ENCODE assay signal across 16 cellular contexts in genomic region chr2:71605781-71606241, GRCh38.
DNase-seq lines count a peak whose midpoint lies in the region; ATAC-seq, FAIRE-seq and TF ChIP-seq lines count a peak whose summit lies in the region.
"Had no signal": no experiment of that assay in that cellular context is flagged by ENCODE, and none has a peak within 500 bp of the region (broad histone marks: within the 10 kb centered on the region; RNA-seq: fewer than 3 reads in every experiment).

No MANE protein-coding gene starts in this region.

- H3K4me1 Mint-ChIP-seq in H9, result peaks cover 27 to 29% of the 10 kb centered on the region in 2 experiments
- H3K4me1 Mint-ChIP-seq in WTC11, result peaks cover 24% of the 10 kb centered on the region

- no peak overlapping the region for H3K4me3 ChIP-seq in right atrium auricular region
- H3K4me3 ChIP-seq in stomach, result no peak overlapping the region
- H3K4me3 ChIP-seq: HAP-1 had no signal

- H3K4me3 Mint-ChIP-seq in H9, result no peak overlapping the region
- H3K4me3 Mint-ChIP-seq in WTC11, result no peak overlapping the region

- H3K9ac ChIP-seq in H9 (ENCODE audit: extremely low read depth, insufficient read length, low read length), result no peak overlapping the region

- no peak for TF ChIP-seq POLR2A in stomach (IDR thresholded peaks at IDR 0.05)

- no peak overlapping the region for H2BK120ac ChIP-seq in H9 (ENCODE audit: low read depth, low read length, poor library complexity, severe bottlenecking)

- H3K9me3 ChIP-seq in H9 (ENCODE audit: control insufficient read depth, low read depth, low read length), result no peaks in the 10 kb centered on the region
- no peaks in the 10 kb centered on the region for H3K9me3 ChIP-seq in right atrium auricular region
- no peaks in the 10 kb centered on the region for H3K9me3 ChIP-seq in stomach
- H3K9me3 ChIP-seq: HAP-1 had no signal

- no peak overlapping the region for H3K4ac ChIP-seq in H9 (ENCODE audit: low read depth, low read length)

- H3K4me1 ChIP-seq in H9 (ENCODE audit: insufficient read depth, low read length), result peaks cover 8% of the 10 kb centered on the region; the same call in 1 of the 2 replicates
- peaks cover 0 to 38% of the 10 kb centered on the region in 2 donors for H3K4me1 ChIP-seq in right atrium auricular region
- H3K4me1 ChIP-seq in stomach, result peaks cover 0 to 7% (median 0%) of the 10 kb centered on the region in 4 donors
- H3K4me1 ChIP-seq: HAP-1 had no signal

- H3K79me1 ChIP-seq in H9 (ENCODE audit: insufficient read depth, low read depth, low read length, poor library complexity, severe bottlenecking), result no peaks in the 10 kb centered on the region

- no peak overlapping the region for H2AK5ac ChIP-seq in H9 (ENCODE audit: insufficient read length, low read length)

- H3K36me3 ChIP-seq in right atrium auricular region (peaks cover 6% of the 10 kb centered on the region), stomach (peaks cover 0 to 8% (median 0%) of the 10 kb centered on the region in 4 donors)
- H3K36me3 ChIP-seq: HAP-1 had no signal

- no peak for TF ChIP-seq EP300 in stomach (IDR thresholded peaks at IDR 0.05)

- no peak overlapping the region for H3K18ac ChIP-seq in H9 (ENCODE audit: insufficient read length, low read depth, low read length)

- no peak overlapping the region for H3K56ac ChIP-seq in H9 (ENCODE audit: insufficient read length, low read depth, low read length)

- H2BK5ac ChIP-seq in H9 (ENCODE audit: insufficient read length, low read length), result no peak overlapping the region

- H2BK20ac ChIP-seq in H9 (ENCODE audit: low read depth, low read length, poor library complexity, severe bottlenecking), result no peak overlapping the region

- H3K27me3 ChIP-seq in H9 (ENCODE audit: insufficient read depth, low read length) (no peaks in the 10 kb centered on the region), right atrium auricular region (no peaks in the 10 kb centered on the region), stomach (no peaks in the 10 kb centered on the region)

- CTCF ChIA-PET in WTC11 (lab: Charles Lee), result no interaction called here

- POLR2A ChIA-PET in WTC11 (lab: Charles Lee), result no interaction called here

- no peak overlapping the region for H3T11ph ChIP-seq in H9 (ENCODE audit: low read length)

- H3K27ac ChIP-seq in H9 (ENCODE audit: insufficient read length, low read depth, low read length), result no peak overlapping the region
- no peak overlapping the region for H3K27ac ChIP-seq in right atrium auricular region
- H3K27ac ChIP-seq in stomach, result no peak overlapping the region

- H2BK12ac ChIP-seq in H9 (ENCODE audit: insufficient read length, low read depth, low read length), result no peak overlapping the region

- H4K8ac ChIP-seq in H9 (replicated peaks; ENCODE audit: insufficient read length, low read depth, low read length), result no peak overlapping the region

- H3K27ac Mint-ChIP-seq in H9 (no peak overlapping the region), WTC11 (no peak overlapping the region)
- H3K27ac Mint-ChIP-seq: activated T-helper 2 cell treated with anti-CD3 and anti-CD28 coated beads, Interferon-gamma antibody, Interleukin-2, Interleukin-4, amounts not matched to agents 10 μg/mL and 5 μg/mL and 100 μg/mL, durations not matched to agents 14 hours and 24 hours and 36 hours had no signal

- no peak overlapping the region for H2AFZ ChIP-seq in H9 (ENCODE audit: low read length)

- no peaks in the 10 kb centered on the region for H3K23me2 ChIP-seq in H9 (ENCODE audit: insufficient read length, low read depth, low read length, poor library complexity, severe bottlenecking)

- H3K4me2 ChIP-seq in H9 (ENCODE audit: insufficient read depth, insufficient read length, low read length), result no peak overlapping the region

- peak overlapping the region; percentile 36; the same call in 1 of the 2 replicates for H3K14ac ChIP-seq in H9 (ENCODE audit: insufficient read depth, low read length)

- no peaks in the 10 kb centered on the region; a peak in 1 of 5 replicates for H3K9me3 Mint-ChIP-seq in H9
- no peaks in the 10 kb centered on the region for H3K9me3 Mint-ChIP-seq in WTC11
- H3K9me3 Mint-ChIP-seq: activated T-helper 2 cell treated with anti-CD3 and anti-CD28 coated beads, Interferon-gamma antibody, Interleukin-2, Interleukin-4, amounts not matched to agents 10 μg/mL and 5 μg/mL and 100 μg/mL, durations not matched to agents 14 hours and 24 hours and 36 hours had no signal

- H3K27me3 Mint-ChIP-seq in H9 (ENCODE audit: low read depth) (peaks cover 10% of the 10 kb centered on the region), WTC11 (ENCODE audit: low read depth) (0 out of 2 replicates have a peak, but pooled peaks cover 2% of the 10 kb centered on the region)

- intact Hi-C loops in stomach (cut with DNase I; ENCODE audit: low total_unique reads), result no loop called here

- H4K5ac ChIP-seq in H9 (ENCODE audit: insufficient read length, low read depth, low read length), result no peak overlapping the region

- peak; percentile 20 for DNase-seq in H9
- peak; percentile 7 for DNase-seq in WTC11 (ENCODE audit: low spot score)
- DNase-seq in right atrium auricular region (ENCODE audit: low spot score), result peak; percentile 55
- peak; percentile 5 for DNase-seq in stomach
- DNase-seq in MV-4-11 (lab: John Stamatoyannopoulos, UW), result no peak
- DNase-seq in HTR-8/SVneo (ENCODE audit: insufficient read length, low spot score), result no peak
- DNase-seq: activated CD4-positive, alpha-beta T cell treated with anti-CD3 and anti-CD28 coated beads, Interleukin-2, amount 50 U/mL, for 4 hours; DMS79; IMR-90; mammary epithelial cell; NCI-H1092 treated with DMSO at 0.1 percent for 48 hours; stimulated activated CD4-positive, alpha-beta T cell treated with anti-CD3 and anti-CD28 coated beads, Interleukin-4, amount 100 ng/mL, for 4 hours; T-helper 9 cell had no signal

- peaks cover 0 to 2% (median 0%) of the 10 kb centered on the region in 3 experiments; a peak in 1 of 7 replicates for H3K36me3 Mint-ChIP-seq in H9 (ENCODE audit: insufficient read depth in 1 of 3, low read depth in 3 of 3)
- H3K36me3 Mint-ChIP-seq in WTC11, result no peaks in the 10 kb centered on the region

- H4K20me1 ChIP-seq in H9 (ENCODE audit: control insufficient read depth, insufficient read depth, insufficient read length), result no peaks in the 10 kb centered on the region

- WGBS in H9 (ENCODE audit: extremely low coverage, insufficient read length, low lambda C conversion rate), result no CpG with 5 or more reads among the region's 7 CpGs
- 61 to 78% (median 74%) methylated on average over 5 to 7 of the region's 7 CpGs for WGBS in stomach, 5 donors

- no peak for ATAC-seq in WTC11
- ATAC-seq in HG02884 (IDR thresholded peaks at IDR 0.05; ENCODE audit: unreplicated experiment), result no peak

- TF ChIP-seq CTCF in H9 (conservative IDR thresholded peaks at IDR 0.05), result no peak
- no peak for TF ChIP-seq CTCF in WTC11 (IDR thresholded peaks at IDR 0.05)
- TF ChIP-seq CTCF in right atrium auricular region (IDR thresholded peaks at IDR 0.05), result no peak
- TF ChIP-seq CTCF in stomach (IDR thresholded peaks at IDR 0.05), result no peak

- no peak overlapping the region for H3K23ac ChIP-seq in H9 (ENCODE audit: insufficient read length, low read depth, low read length)

- no peak overlapping the region for H2BK15ac ChIP-seq in H9 (ENCODE audit: low read depth, low read length)

- H3K79me2 ChIP-seq in H9 (ENCODE audit: insufficient read depth, low read length), result no peaks in the 10 kb centered on the region

- H4K91ac ChIP-seq in H9 (ENCODE audit: insufficient read length, low read depth, low read length), result no peak overlapping the region

- no peak for FAIRE-seq in HTR-8/SVneo (lab: Jason Lieb, UNC)

TF ChIP-seq in WTC11, 78 proteins besides CTCF, POLR2A, EP300 and RAD21 (continues in another document):
- TF ChIP-seq ARID4B (CRISPR knock-in tag; IDR thresholded peaks at IDR 0.05; ENCODE audit: borderline replicate concordance) (no peak), ZNF396 (CRISPR knock-in tag; IDR thresholded peaks at IDR 0.05; ENCODE audit: borderline replicate concordance) (no peak), JUN (CRISPR knock-in tag; IDR thresholded peaks at IDR 0.05) (no peak), HMGA2 (CRISPR knock-in tag; IDR thresholded peaks at IDR 0.05) (no peak), SMAD4 (CRISPR knock-in tag; IDR thresholded peaks at IDR 0.05) (no peak), ZNF423 (CRISPR knock-in tag; IDR thresholded peaks at IDR 0.05) (no peak), E2F5 (CRISPR knock-in tag; IDR thresholded peaks at IDR 0.05) (no peak)

Comparison
In these comparisons a context has a peak if more than half of its experiments do, and no peak if none do; other contexts are left out.
1. DNase-seq: peak in H9 (single experiment), WTC11 (single experiment), right atrium auricular region (single experiment) and stomach (single experiment); none in MV-4-11 (single experiment) and HTR-8/SVneo (single experiment).